ENCODE assay signal across 9 cellular contexts in genomic region chr9:130448035-130448624, GRCh38. TPM values are rescaled to one million over a fixed set of nuclear protein-coding genes. Genes with fewer than 3 reads are reported as not detected.
A peak's percentile ranks its signal among the peaks of the same experiment; 100 is the strongest.
DNase-seq lines count a peak whose midpoint lies in the region; ATAC-seq and TF ChIP-seq lines count a peak whose summit lies in the region.
"Had no signal": no experiment of that assay in that cellular context is flagged by ENCODE, and none has a peak within 500 bp of the region (broad histone marks: within the 10 kb centered on the region; RNA-seq: fewer than 3 reads in every experiment).

No MANE protein-coding gene starts in this region.

- intact Hi-C loops in transverse colon (cut with DNase I; ENCODE audit: low total_unique reads) = no loop called here

- peaks cover 9% of the 10 kb centered on the region for H3K4me1 Mint-ChIP-seq in stimulated activated memory B cell treated with anti-CD40 and anti-IgM and Interleukin-4, amounts not matched to agents 10 μg/mL and 1 μg/mL and 100 μg/mL, for 72 hours

- no peaks in the 10 kb centered on the region for H3K9me3 ChIP-seq in BE2C
- no peaks in the 10 kb centered on the region for H3K9me3 ChIP-seq in transverse colon

- DNase-seq in BE2C (peak; percentile 67), H4 (ENCODE audit: low spot score) (peak; percentile 45), SIG-M5 (lab: John Stamatoyannopoulos, UW) (peak; percentile 12), fibroblast of villous mesenchyme (ENCODE audit: low read depth) (peak; percentile 62), transverse colon (no peak), GM10248 (ENCODE audit: extremely low spot score) (no peak)
- DNase-seq: activated effector memory CD4-positive, alpha-beta T cell treated with anti-CD3 and anti-CD28 coated beads, Interleukin-2, amount 50 U/mL, for 16 hours had no signal

- TF ChIP-seq CTCF in BE2C (IDR thresholded peaks at IDR 0.05; ENCODE audit: low read depth, low read length) (no peak), fibroblast of villous mesenchyme (IDR thresholded peaks at IDR 0.05; ENCODE audit: insufficient read depth, low read depth, low read length) (no peak), transverse colon (IDR thresholded peaks at IDR 0.05) (no peak), GM10248 (IDR thresholded peaks at IDR 0.05; ENCODE audit: control extremely low read depth, extremely low read depth, low read depth, missing control alignments) (no peak)

- H3K4me1 ChIP-seq in BE2C (peaks cover 51% of the 10 kb centered on the region), transverse colon (peaks cover 41 to 62% (median 55%) of the 10 kb centered on the region in 4 donors)

- H3K36me3 Mint-ChIP-seq in stimulated activated memory B cell treated with anti-CD40 and anti-IgM and Interleukin-4, amounts not matched to agents 10 μg/mL and 1 μg/mL and 100 μg/mL, for 72 hours = no peaks in the 10 kb centered on the region

- WGBS in transverse colon (ENCODE audit: low coverage in 1 of 2), 2 donors = 71% methylated on average over 12 of the region's 12 CpGs; no CpG with 5 or more reads in 1 of the 2 donors

- ATAC-seq in stimulated activated memory B cell treated with anti-CD40 and anti-IgM and Interleukin-4, amounts not matched to agents 10 μg/mL and 1 μg/mL and 100 μg/mL, for 72 hours = no peak
- no peak for ATAC-seq in HG03457 (IDR thresholded peaks at IDR 0.05; ENCODE audit: unreplicated experiment)

- H3K4me3 ChIP-seq in BE2C (ENCODE audit: low read depth, low read length) = peak overlapping the region; percentile 83; the same call in 1 of the 2 replicates
- no peak overlapping the region for H3K4me3 ChIP-seq in fibroblast of villous mesenchyme (ENCODE audit: low read depth, low read length)
- no peak overlapping the region for H3K4me3 ChIP-seq in transverse colon

- in situ Hi-C loops in transverse colon (cut with MboI; ENCODE audit: low pct_ligation_motif_present in 1 of 4, low pct_unique_long_range_greater_than_20kb in 1 of 4, low sequenced_read_pairs in 3 of 4) = no loop called here

- CTCF ChIA-PET in GM10248 (lab: Yijun Ruan, JAX) = interaction anchor here (1.0 to 1.8 kb wide), 6 partner anchors 11 to 236 kb away, joined by 4 to 6 read pairs (median 4); no protein-coding TSS in a partner anchor

- no peaks in the 10 kb centered on the region for H3K9me3 Mint-ChIP-seq in stimulated activated memory B cell treated with anti-CD40 and anti-IgM and Interleukin-4, amounts not matched to agents 10 μg/mL and 1 μg/mL and 100 μg/mL, for 72 hours

- peaks cover 67% of the 10 kb centered on the region for H3K27me3 Mint-ChIP-seq in stimulated activated memory B cell treated with anti-CD40 and anti-IgM and Interleukin-4, amounts not matched to agents 10 μg/mL and 1 μg/mL and 100 μg/mL, for 72 hours

- POLR2A ChIA-PET in GM10248 (lab: Yijun Ruan, JAX) = no interaction called here

- no peaks in the 10 kb centered on the region for H3K27me3 ChIP-seq in BE2C
- peaks cover 8% of the 10 kb centered on the region for H3K27me3 ChIP-seq in transverse colon

- no peak for TF ChIP-seq EP300 in transverse colon (IDR thresholded peaks at IDR 0.05; ENCODE audit: low read depth)

- no peak overlapping the region for H3K27ac Mint-ChIP-seq in stimulated activated memory B cell treated with anti-CD40 and anti-IgM and Interleukin-4, amounts not matched to agents 10 μg/mL and 1 μg/mL and 100 μg/mL, for 72 hours

- no peak for TF ChIP-seq POLR2A in transverse colon (IDR thresholded peaks at IDR 0.05)

- H3K27ac ChIP-seq in transverse colon = no peak overlapping the region

- H3K36me3 ChIP-seq in BE2C (no peaks in the 10 kb centered on the region), transverse colon (no peaks in the 10 kb centered on the region)

- no peak overlapping the region for H3K4me3 Mint-ChIP-seq in stimulated activated memory B cell treated with anti-CD40 and anti-IgM and Interleukin-4, amounts not matched to agents 10 μg/mL and 1 μg/mL and 100 μg/mL, for 72 hours

RNA-seq across cellular contexts. Expression of gene ASS1, which starts 3.4 kb away (rescaled TPM):
- polyA plus RNA-seq in BE2C (2012; ENCODE audit: insufficient read depth, insufficient read length, low read depth) = 478 TPM
- total RNA-seq in H4 (2014; rRNA removed; shearing (Covaris generic)) = 55.2 and 63.6 TPM in 2 replicates
- 88.3 and 230 TPM in 2 replicates for total RNA-seq in fibroblast of villous mesenchyme
- 100 to 1,000 TPM in 3 of 4 donors, 10 to 100 TPM in 1; 57.9 to 345 (median 266) TPM for total RNA-seq in transverse colon

Comparison
In these comparisons a context has a peak if more than half of its experiments do, and no peak if none do; other contexts are left out.
1. DNase-seq: peak in BE2C (single experiment), H4 (single experiment), SIG-M5 (single experiment) and fibroblast of villous mesenchyme (single experiment); none in transverse colon (single experiment) and GM10248 (single experiment).